ENCODE assay signal across 8 cellular contexts in the genomic region with DNA sequence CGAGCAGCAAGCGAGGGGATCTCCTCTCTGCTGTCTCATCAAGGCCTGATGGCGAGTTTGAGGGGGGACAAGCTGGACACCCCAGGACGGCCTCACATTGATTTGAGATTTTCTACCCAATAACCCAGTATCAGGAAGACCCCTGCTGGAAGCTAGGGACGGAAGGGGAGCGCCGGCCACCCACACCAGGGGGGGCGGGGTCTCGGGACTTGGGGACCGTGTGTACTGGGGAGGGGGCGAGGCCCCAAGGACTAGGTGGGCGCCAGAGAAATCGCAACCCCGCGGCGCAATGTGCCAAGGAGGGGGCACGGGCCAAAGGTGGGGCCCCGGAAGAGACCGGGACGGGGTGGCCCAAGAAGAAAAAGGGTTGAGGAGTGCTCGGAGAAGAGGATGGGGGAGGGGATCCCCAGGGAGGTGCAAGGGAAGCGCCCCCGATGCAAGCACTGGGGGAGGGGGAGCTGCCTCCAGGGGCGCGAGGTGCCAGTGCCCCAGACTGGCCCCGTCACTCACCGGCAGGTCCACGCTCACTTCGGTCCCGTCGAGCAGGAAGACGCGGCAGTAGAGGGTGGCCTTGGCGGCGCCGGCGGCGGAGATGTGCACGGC. TPM values are rescaled to one million over a fixed set of nuclear protein-coding genes. Genes with fewer than 3 reads are reported as not detected.
DNase-seq lines count a peak whose midpoint lies in the region; ATAC-seq and TF ChIP-seq lines count a peak whose summit lies in the region.

No MANE protein-coding gene starts in this region.

- H3K27me3 Mint-ChIP-seq in naive B cell, result peaks cover 69 to 87% (median 86%) of the 10 kb centered on the region in 3 donors

- no peak for TF ChIP-seq CTCF in choroid plexus epithelial cell (conservative IDR thresholded peaks at IDR 0.05; ENCODE audit: low read depth, low read length)
- no peak for TF ChIP-seq CTCF in foreskin fibroblast (IDR thresholded peaks at IDR 0.05; ENCODE audit: low read depth, low read length)

- H3K36me3 ChIP-seq in MG63, result no peaks in the 10 kb centered on the region

- H3K4me1 Mint-ChIP-seq in naive B cell, result peaks cover 5 to 11% (median 7%) of the 10 kb centered on the region in 3 donors

- no peak for ATAC-seq in naive B cell (ENCODE audit: low read depth in 2 of 2)
- ATAC-seq in HG02973 (IDR thresholded peaks at IDR 0.05; ENCODE audit: unreplicated experiment), result no peak

- H3K36me3 Mint-ChIP-seq in naive B cell, result peaks cover 0 to 19% of the 10 kb centered on the region in 2 donors

- DNase-seq in stimulated activated CD4-positive, alpha-beta T cell treated with anti-CD3 and anti-CD28 coated beads, Interleukin-4, amount 100 ng/mL, for 1 hour, result peak; percentile 11
- DNase-seq in stimulated activated CD4-positive, alpha-beta T cell treated with anti-CD3 and anti-CD28 coated beads, Interleukin-1b, Interleukin-23, amount 100 ng/mL, for 48 hours, result no peak
- DNase-seq in MG63 (peak; percentile 14), choroid plexus epithelial cell (ENCODE audit: low read depth) (no peak), naive B cell (no peak), cerebellum (ENCODE audit: low spot score) (no peak), foreskin fibroblast (no peak)

- H3K9me3 ChIP-seq in MG63, result no peaks in the 10 kb centered on the region

- no peaks in the 10 kb centered on the region for H3K27me3 ChIP-seq in MG63

- H3K4me3 Mint-ChIP-seq in naive B cell, result peak overlapping the region; percentile 30 to 89 (median 76)

- H3K27ac Mint-ChIP-seq in naive B cell, result peak overlapping the region in 3 of 6 donors; percentile 61 to 94 (median 64)

- peak overlapping the region; percentile 24 for H3K4me3 ChIP-seq in MG63
- H3K4me3 ChIP-seq in choroid plexus epithelial cell (ENCODE audit: low read depth, low read length), result peak overlapping the region; percentile 60
- peak overlapping the region in 1 of 2 donors; percentile 14 for H3K4me3 ChIP-seq in foreskin fibroblast (ENCODE audit: low read depth in 1 of 2, low read length in 2 of 2)

- peaks cover 0 to 7% (median 2%) of the 10 kb centered on the region in 7 donors for H3K9me3 Mint-ChIP-seq in naive B cell

RNA-seq across cellular contexts. Expression of a gene that starts 1.1 kb away (rescaled TPM):
- 2.0 and 3.1 TPM in 2 replicates for total RNA-seq in MG63 (2014; rRNA removed; shearing (Covaris generic); ENCODE audit: low replicate concordance)
- not detected for polyA plus RNA-seq in naive B cell (ENCODE audit: low read depth in 6 of 6)
- total RNA-seq in cerebellum, result 14.1 TPM

Comparison
In these comparisons a context has a peak if more than half of its experiments do, and no peak if none do; other contexts are left out.
1. DNase-seq: peak in stimulated activated CD4-positive, alpha-beta T cell treated with anti-CD3 and anti-CD28 coated beads, Interleukin-4, amount 100 ng/mL, for 1 hour (single experiment) and MG63 (single experiment); none in stimulated activated CD4-positive, alpha-beta T cell treated with anti-CD3 and anti-CD28 coated beads, Interleukin-1b, Interleukin-23, amount 100 ng/mL, for 48 hours (single experiment), choroid plexus epithelial cell (single experiment), naive B cell (single experiment), cerebellum (single experiment) and foreskin fibroblast (0 of 2).